Comparison of ENCODE assay signal across 1 cellular context in the genomic region with DNA sequence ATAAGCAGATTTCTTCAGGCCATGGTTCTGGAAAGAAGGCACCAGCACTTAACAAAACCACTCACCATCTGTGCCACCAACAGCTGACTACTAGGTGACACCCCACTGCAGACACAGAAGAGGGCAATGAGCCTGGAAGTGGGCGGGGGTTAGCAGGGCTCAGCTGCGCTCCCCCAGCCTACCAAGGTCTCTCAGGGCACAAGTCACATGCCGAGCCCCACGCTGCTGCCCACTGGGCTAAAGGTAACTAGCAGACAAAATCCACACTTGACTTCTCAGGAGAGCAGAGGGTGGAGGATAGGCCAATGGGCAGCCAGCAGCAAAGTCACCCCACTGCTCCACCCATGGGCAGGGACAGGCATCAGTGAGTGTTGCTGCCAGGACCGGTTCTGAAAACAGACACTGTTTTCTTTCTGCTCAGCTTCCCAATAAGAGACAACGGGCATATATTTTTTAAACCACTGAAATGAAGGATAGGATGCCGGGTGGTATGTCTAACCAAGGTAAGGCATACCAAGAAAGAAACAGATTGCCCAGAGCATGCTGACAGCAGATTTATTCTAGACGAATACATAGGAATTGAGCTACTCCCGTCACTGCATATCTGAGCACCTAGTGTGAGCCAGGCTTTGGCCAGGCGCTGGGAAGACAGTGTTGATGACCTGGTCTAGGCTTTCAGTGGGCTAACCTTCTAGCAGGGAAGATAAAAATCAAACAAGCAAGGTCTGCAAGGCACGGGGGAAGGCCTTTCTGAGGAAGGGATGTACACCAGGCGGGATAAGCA.
TF ChIP-seq lines count a peak whose summit lies in the region.

No MANE protein-coding gene starts in this region.

TF ChIP-seq in WTC11, 78 proteins besides CTCF, POLR2A, EP300 and RAD21 (continued from another document):
- TF ChIP-seq AFF4 (CRISPR knock-in tag; IDR thresholded peaks at IDR 0.05; ENCODE audit: borderline replicate concordance) (no peak), NR3C1 (CRISPR knock-in tag; conservative IDR thresholded peaks at IDR 0.05; ENCODE audit: low read depth) (no peak), ATF3 (CRISPR knock-in tag; conservative IDR thresholded peaks at IDR 0.05) (no peak), TEAD1 (CRISPR knock-in tag; IDR thresholded peaks at IDR 0.05) (no peak)
